In the genomic region with DNA sequence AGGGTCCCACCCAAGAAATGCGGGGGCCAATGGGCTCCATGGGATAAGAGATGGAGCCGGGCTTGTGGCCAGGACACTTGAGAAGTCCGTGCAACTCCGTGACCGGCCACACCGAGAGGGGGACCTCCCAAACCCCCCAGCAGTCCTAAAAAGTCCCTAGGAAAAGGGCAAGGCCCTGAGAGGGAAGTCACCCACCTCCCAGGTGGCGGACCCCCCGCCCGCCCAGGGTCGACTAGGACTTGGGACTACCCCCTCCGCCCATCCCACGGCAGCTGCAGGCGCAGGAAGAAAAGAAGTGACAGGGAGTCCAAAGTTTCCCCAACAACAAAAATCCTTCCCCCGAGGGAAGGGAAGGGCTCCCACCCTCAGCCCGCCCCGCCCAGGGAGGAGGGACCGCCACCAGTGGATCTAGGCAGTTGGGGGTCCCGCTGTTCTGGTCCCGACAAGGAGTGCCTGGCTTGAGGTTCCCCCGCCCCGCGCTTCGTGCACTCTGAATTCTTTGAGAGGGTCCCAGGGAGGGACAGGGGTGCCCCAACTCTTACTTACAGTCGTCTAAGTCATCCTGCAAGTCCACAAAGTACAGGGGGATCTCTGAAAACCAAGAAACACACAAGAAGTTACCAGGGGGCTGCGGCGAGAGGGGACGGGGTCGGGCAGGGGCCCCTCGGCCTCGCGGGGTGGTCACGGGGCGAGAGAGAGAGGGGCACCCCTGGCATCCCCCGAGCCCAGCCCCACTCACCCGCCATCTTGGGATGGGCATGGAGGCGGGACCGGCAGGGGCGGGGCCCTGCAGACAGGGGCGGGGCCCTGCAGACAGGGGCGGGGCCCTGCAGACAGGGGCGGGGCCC, we compare ENCODE assay signal across 8 cellular contexts. TPM values are rescaled to one million over a fixed set of nuclear protein-coding genes. Genes with fewer than 3 reads are reported as not detected.
DNase-seq lines count a peak whose midpoint lies in the region; ATAC-seq and TF ChIP-seq lines count a peak whose summit lies in the region.

No MANE protein-coding gene starts in this region.

- TF ChIP-seq CTCF in AG04449 (IDR thresholded peaks at IDR 0.05; ENCODE audit: insufficient read depth, low read length, missing control alignments) (no peak), astrocyte of the spinal cord (IDR thresholded peaks at IDR 0.05; ENCODE audit: low read depth, low read length) (no peak), gastrocnemius medialis (IDR thresholded peaks at IDR 0.05 in 4 of 5, conservative IDR thresholded peaks at IDR 0.05 in 1 of 5) (no peak)

- intact Hi-C loops in gastrocnemius medialis (cut with DNase I; ENCODE audit: low total_unique reads): loop anchor here (1.0 to 10.0 kb wide), 6 partner anchors 52 to 591 kb away; a partner anchor contains a TSS

- H3K9me3 ChIP-seq in iPS DF 6.9 (ENCODE audit: control insufficient read depth, insufficient read depth, low read length) (no peaks in the 10 kb centered on the region), gastrocnemius medialis (no peaks in the 10 kb centered on the region)

- H3K36me3 ChIP-seq in iPS DF 6.9 (ENCODE audit: control insufficient read depth, insufficient read depth, low read length) (peaks cover 3% of the 10 kb centered on the region; the same call in 1 of the 2 replicates), gastrocnemius medialis (peaks cover 0 to 12% of the 10 kb centered on the region in 2 donors)

- CTCF ChIA-PET in AG04449 (lab: Yijun Ruan, JAX): interaction anchor here (0.7 to 1.0 kb wide), 2 partner anchors 73 to 139 kb away, joined by 3 to 4 read pairs; no protein-coding TSS in a partner anchor

- no peak overlapping the region for H3K27ac ChIP-seq in iPS DF 6.9 (ENCODE audit: low read length)
- peak overlapping the region; percentile 73 to 80 (median 74) for H3K27ac ChIP-seq in gastrocnemius medialis

- peak overlapping the region; percentile 73 for H3K4me3 ChIP-seq in AG04449 (ENCODE audit: low read depth, low read length)
- peak overlapping the region; percentile 82 for H3K4me3 ChIP-seq in astrocyte of the spinal cord (ENCODE audit: low read depth, low read length)
- peak overlapping the region; percentile 89 for H3K4me3 ChIP-seq in iPS DF 6.9 (ENCODE audit: low read length)
- peak overlapping the region; percentile 63 to 83 (median 68) for H3K4me3 ChIP-seq in gastrocnemius medialis

- ATAC-seq in GM18520 (IDR thresholded peaks at IDR 0.05; ENCODE audit: unreplicated experiment): peak; percentile 25
- peak; percentile 54 for ATAC-seq in HG03064 (IDR thresholded peaks at IDR 0.05; ENCODE audit: low read depth, unreplicated experiment)
- ATAC-seq in gastrocnemius medialis: peak; percentile 69 to 72

- WGBS in iPS DF 6.9 (ENCODE audit: insufficient coverage, insufficient read length): no CpG with 5 or more reads among the region's 41 CpGs

- H3K27me3 ChIP-seq in iPS DF 6.9 (ENCODE audit: control insufficient read depth, insufficient read depth, low read length) (no peaks in the 10 kb centered on the region), gastrocnemius medialis (no peaks in the 10 kb centered on the region)

- no peak for TF ChIP-seq POLR2A in gastrocnemius medialis (IDR thresholded peaks at IDR 0.05)

- DNase-seq in AG04449 (ENCODE audit: low read depth, low spot score): no peak
- DNase-seq in SK-N-DZ (ENCODE audit: low spot score): peak; percentile 29
- DNase-seq in astrocyte of the spinal cord (ENCODE audit: low read depth, low spot score): peak; percentile 64
- no peak for DNase-seq in iPS DF 6.9 (ENCODE audit: low read depth, low spot score)
- DNase-seq in gastrocnemius medialis: peak; percentile 40 to 54
- DNase-seq in NCI-H2196 (lab: John Stamatoyannopoulos, UW; ENCODE audit: unreplicated experiment): no peak

- in situ Hi-C loops in astrocyte of the spinal cord (cut with HindIII; ENCODE audit: low sequenced_read_pairs): no loop called here
- in situ Hi-C loops in gastrocnemius medialis (cut with MboI; ENCODE audit: low sequenced_read_pairs in 4 of 4): no loop called here

- H3K4me1 ChIP-seq in iPS DF 6.9 (ENCODE audit: control insufficient read depth, insufficient read depth, low read length) (no peaks in the 10 kb centered on the region), gastrocnemius medialis (peaks cover 15 to 16% of the 10 kb centered on the region in 2 donors)

- POLR2A ChIA-PET in AG04449 (lab: Yijun Ruan, JAX): no interaction called here

RNA-seq across cellular contexts. Expression of a gene that starts 0.6 kb away (rescaled TPM):
- polyA plus RNA-seq in SK-N-DZ (2014; cell fraction: cytosol; rRNA removed): 9.6 and 10.6 TPM in 2 replicates
- 6.2 and 6.9 TPM in 2 replicates for polyA plus RNA-seq in SK-N-DZ (2014; cell fraction: nucleus; rRNA removed)
- total RNA-seq in gastrocnemius medialis: 10 to 100 TPM in 1 of 4 donors, 1 to 10 TPM in 3; 8.0 to 10.9 (median 9.3) TPM

Comparison
In these comparisons a context has a peak if more than half of its experiments do, and no peak if none do; other contexts are left out.
1. DNase-seq: peak in SK-N-DZ (single experiment), astrocyte of the spinal cord (single experiment) and gastrocnemius medialis (2 of 2); none in AG04449 (single experiment), iPS DF 6.9 (single experiment) and NCI-H2196 (single experiment).
2. Peak in every context shown above with its lines, with median percentiles within 50 percentile points of each other: H3K4me3 ChIP-seq and ATAC-seq.